1 cellular context compared by ENCODE assay signal in the genomic region with DNA sequence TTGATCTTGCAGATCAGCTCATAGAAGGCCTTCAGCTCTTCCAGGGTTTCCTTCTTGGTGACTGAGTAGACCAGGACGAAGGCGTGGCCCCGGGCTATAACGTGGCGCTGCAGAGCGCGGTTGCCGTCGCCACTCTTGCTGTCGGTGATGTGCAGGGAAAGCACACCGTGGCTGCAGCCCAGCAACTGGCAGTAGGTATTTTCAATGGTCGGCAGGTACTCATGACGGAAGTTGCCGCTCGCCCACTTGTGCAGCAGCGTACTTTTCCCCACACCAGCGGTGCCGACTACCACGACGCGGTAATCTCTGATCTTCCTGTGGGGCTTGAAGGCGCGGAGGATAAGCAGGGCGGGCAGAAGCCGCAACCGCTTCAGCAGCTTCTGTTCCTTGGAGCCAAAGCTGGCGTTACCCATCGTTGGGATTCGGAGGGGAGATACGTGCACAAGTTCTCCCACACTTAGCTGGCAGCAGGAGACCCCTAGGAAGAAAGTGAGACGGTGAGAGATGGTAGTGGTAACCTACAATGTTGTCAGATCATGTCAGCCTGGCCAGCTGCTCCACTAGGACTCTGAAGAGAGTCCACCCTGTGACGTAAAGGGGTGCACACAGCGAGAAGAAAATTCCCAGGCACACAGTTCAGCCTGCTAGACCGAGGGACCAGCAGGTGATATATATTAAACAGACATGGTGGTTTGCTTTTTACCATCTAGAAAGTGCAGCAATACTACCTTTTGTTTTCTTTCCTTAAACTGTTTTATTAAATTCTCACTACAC.
A peak's percentile ranks its signal among the peaks of the same experiment; 100 is the strongest.
TF ChIP-seq lines count a peak whose summit lies in the region.

No MANE protein-coding gene starts in this region.

TF ChIP-seq in K562, 482 proteins besides CTCF, POLR2A, EP300 and RAD21 (continued from another document):
- TF ChIP-seq, protein P1, sequence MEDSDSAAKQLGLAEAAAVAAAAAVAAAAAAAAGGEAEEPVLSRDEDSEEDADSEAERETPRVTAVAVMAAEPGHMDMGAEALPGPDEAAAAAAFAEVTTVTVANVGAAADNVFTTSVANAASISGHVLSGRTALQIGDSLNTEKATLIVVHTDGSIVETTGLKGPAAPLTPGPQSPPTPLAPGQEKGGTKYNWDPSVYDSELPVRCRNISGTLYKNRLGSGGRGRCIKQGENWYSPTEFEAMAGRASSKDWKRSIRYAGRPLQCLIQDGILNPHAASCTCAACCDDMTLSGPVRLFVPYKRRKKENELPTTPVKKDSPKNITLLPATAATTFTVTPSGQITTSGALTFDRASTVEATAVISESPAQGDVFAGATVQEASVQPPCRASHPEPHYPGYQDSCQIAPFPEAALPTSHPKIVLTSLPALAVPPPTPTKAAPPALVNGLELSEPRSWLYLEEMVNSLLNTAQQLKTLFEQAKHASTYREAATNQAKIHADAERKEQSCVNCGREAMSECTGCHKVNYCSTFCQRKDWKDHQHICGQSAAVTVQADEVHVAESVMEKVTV (CRISPR knock-in tag; IDR thresholded peaks at IDR 0.05): no peak
- no peak for TF ChIP-seq NCOR1 (IDR thresholded peaks at IDR 0.05)
- TF ChIP-seq, protein P2, sequence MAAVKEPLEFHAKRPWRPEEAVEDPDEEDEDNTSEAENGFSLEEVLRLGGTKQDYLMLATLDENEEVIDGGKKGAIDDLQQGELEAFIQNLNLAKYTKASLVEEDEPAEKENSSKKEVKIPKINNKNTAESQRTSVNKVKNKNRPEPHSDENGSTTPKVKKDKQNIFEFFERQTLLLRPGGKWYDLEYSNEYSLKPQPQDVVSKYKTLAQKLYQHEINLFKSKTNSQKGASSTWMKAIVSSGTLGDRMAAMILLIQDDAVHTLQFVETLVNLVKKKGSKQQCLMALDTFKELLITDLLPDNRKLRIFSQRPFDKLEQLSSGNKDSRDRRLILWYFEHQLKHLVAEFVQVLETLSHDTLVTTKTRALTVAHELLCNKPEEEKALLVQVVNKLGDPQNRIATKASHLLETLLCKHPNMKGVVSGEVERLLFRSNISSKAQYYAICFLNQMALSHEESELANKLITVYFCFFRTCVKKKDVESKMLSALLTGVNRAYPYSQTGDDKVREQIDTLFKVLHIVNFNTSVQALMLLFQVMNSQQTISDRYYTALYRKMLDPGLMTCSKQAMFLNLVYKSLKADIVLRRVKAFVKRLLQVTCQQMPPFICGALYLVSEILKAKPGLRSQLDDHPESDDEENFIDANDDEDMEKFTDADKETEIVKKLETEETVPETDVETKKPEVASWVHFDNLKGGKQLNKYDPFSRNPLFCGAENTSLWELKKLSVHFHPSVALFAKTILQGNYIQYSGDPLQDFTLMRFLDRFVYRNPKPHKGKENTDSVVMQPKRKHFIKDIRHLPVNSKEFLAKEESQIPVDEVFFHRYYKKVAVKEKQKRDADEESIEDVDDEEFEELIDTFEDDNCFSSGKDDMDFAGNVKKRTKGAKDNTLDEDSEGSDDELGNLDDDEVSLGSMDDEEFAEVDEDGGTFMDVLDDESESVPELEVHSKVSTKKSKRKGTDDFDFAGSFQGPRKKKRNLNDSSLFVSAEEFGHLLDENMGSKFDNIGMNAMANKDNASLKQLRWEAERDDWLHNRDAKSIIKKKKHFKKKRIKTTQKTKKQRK (IDR thresholded peaks at IDR 0.05; ENCODE audit: borderline replicate concordance, low read depth, low read length): no peak
- TF ChIP-seq HDGF (IDR thresholded peaks at IDR 0.05): no peak
- TF ChIP-seq CBFB (CRISPR knock-in tag; IDR thresholded peaks at IDR 0.05): no peak
- TF ChIP-seq, protein P3, sequence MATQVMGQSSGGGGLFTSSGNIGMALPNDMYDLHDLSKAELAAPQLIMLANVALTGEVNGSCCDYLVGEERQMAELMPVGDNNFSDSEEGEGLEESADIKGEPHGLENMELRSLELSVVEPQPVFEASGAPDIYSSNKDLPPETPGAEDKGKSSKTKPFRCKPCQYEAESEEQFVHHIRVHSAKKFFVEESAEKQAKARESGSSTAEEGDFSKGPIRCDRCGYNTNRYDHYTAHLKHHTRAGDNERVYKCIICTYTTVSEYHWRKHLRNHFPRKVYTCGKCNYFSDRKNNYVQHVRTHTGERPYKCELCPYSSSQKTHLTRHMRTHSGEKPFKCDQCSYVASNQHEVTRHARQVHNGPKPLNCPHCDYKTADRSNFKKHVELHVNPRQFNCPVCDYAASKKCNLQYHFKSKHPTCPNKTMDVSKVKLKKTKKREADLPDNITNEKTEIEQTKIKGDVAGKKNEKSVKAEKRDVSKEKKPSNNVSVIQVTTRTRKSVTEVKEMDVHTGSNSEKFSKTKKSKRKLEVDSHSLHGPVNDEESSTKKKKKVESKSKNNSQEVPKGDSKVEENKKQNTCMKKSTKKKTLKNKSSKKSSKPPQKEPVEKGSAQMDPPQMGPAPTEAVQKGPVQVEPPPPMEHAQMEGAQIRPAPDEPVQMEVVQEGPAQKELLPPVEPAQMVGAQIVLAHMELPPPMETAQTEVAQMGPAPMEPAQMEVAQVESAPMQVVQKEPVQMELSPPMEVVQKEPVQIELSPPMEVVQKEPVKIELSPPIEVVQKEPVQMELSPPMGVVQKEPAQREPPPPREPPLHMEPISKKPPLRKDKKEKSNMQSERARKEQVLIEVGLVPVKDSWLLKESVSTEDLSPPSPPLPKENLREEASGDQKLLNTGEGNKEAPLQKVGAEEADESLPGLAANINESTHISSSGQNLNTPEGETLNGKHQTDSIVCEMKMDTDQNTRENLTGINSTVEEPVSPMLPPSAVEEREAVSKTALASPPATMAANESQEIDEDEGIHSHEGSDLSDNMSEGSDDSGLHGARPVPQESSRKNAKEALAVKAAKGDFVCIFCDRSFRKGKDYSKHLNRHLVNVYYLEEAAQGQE (CRISPR knock-in tag; IDR thresholded peaks at IDR 0.05; ENCODE audit: low read depth): no peak
- TF ChIP-seq ZNF133 (CRISPR knock-in tag; IDR thresholded peaks at IDR 0.05): no peak
- no peak for TF ChIP-seq HDAC2 (IDR thresholded peaks at IDR 0.05)
- TF ChIP-seq, protein P4, sequence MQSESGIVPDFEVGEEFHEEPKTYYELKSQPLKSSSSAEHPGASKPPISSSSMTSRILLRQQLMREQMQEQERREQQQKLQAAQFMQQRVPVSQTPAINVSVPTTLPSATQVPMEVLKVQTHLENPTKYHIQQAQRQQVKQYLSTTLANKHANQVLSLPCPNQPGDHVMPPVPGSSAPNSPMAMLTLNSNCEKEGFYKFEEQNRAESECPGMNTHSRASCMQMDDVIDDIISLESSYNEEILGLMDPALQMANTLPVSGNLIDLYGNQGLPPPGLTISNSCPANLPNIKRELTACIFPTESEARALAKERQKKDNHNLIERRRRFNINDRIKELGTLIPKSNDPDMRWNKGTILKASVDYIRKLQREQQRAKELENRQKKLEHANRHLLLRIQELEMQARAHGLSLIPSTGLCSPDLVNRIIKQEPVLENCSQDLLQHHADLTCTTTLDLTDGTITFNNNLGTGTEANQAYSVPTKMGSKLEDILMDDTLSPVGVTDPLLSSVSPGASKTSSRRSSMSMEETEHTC (IDR thresholded peaks at IDR 0.05): no peak
- no peak for TF ChIP-seq MAFF (IDR thresholded peaks at IDR 0.05; ENCODE audit: low read length)
- TF ChIP-seq, protein P5, sequence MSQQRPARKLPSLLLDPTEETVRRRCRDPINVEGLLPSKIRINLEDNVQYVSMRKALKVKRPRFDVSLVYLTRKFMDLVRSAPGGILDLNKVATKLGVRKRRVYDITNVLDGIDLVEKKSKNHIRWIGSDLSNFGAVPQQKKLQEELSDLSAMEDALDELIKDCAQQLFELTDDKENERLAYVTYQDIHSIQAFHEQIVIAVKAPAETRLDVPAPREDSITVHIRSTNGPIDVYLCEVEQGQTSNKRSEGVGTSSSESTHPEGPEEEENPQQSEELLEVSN (IDR thresholded peaks at IDR 0.05; ENCODE audit: borderline replicate concordance in 1 of 2, extremely low read depth in 1 of 2, insufficient read depth in 1 of 2, insufficient read length in 1 of 2, low read depth in 1 of 2, low read length in 1 of 2, poor library complexity in 1 of 2, severe bottlenecking in 1 of 2): peak; percentile 38 to 58
- TF ChIP-seq NR2C1 (IDR thresholded peaks at IDR 0.05): no peak
- TF ChIP-seq NR2C1 (tag; IDR thresholded peaks at IDR 0.05): no peak
- TF ChIP-seq, protein P6, sequence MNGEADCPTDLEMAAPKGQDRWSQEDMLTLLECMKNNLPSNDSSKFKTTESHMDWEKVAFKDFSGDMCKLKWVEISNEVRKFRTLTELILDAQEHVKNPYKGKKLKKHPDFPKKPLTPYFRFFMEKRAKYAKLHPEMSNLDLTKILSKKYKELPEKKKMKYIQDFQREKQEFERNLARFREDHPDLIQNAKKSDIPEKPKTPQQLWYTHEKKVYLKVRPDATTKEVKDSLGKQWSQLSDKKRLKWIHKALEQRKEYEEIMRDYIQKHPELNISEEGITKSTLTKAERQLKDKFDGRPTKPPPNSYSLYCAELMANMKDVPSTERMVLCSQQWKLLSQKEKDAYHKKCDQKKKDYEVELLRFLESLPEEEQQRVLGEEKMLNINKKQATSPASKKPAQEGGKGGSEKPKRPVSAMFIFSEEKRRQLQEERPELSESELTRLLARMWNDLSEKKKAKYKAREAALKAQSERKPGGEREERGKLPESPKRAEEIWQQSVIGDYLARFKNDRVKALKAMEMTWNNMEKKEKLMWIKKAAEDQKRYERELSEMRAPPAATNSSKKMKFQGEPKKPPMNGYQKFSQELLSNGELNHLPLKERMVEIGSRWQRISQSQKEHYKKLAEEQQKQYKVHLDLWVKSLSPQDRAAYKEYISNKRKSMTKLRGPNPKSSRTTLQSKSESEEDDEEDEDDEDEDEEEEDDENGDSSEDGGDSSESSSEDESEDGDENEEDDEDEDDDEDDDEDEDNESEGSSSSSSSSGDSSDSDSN (IDR thresholded peaks at IDR 0.05; ENCODE audit: borderline replicate concordance in 1 of 2, low read depth in 2 of 2, low read length in 2 of 2): 0 out of 4 replicates have a peak, but pooled peaks of 1 of the 2 experiments have one; percentile 47
- no peak for TF ChIP-seq ZNF584 (CRISPR knock-in tag; IDR thresholded peaks at IDR 0.05; ENCODE audit: low read depth)
- TF ChIP-seq, protein P7, sequence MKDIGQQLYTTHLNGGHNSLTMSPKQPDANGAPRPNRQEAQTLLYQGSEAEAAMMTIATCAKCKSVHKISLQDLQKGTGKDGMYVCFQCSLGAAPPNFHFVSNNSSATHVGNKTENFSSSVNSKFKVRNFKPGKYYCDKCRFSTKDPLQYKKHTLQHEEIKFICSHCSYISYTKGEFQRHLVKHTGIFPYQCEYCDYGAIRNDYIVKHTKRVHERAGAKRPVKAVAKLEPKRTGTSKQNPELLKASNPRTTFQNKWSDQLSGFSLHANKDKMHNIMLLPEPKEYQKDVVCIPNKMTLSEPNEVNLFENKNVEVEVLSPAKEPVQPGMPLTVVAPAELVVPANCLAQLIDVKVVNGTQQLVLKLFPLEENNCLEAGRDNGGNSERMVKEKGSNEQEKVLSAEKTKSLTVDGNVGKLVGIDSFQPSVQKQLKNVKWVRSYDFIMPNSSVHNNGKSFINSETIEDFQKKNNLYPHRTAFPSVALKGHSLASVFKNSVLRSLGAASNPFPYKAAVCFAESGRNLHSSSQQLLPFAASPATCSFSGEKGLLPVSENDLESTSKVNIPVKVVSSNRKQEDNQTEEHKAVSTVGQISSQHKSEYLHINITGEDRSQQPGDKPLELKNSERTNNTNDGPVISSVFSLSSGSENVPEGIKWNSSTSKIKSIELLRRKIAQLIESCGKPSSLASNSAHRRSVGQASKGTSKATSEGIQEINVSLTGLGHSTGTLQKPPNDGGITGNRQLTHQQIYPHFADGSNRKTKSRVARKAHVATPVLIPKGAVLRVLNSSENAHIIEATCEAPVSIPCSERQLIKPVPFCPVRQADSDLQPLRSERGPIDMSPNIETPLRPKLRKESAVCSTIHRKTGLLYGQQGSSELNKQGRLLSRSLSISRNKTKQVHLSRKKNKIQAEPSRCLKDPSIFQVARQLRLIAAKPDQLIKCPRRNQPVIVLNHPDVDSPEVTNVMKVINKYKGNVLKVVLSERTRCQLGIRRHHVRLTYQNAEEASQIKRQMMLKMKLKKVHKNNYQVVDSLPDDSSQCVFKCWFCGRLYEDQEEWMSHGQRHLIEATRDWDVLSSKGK (CRISPR knock-in tag; IDR thresholded peaks at IDR 0.05): no peak
- TF ChIP-seq ZNF282 (CRISPR knock-in tag; IDR thresholded peaks at IDR 0.05): no peak
- TF ChIP-seq, protein P8, sequence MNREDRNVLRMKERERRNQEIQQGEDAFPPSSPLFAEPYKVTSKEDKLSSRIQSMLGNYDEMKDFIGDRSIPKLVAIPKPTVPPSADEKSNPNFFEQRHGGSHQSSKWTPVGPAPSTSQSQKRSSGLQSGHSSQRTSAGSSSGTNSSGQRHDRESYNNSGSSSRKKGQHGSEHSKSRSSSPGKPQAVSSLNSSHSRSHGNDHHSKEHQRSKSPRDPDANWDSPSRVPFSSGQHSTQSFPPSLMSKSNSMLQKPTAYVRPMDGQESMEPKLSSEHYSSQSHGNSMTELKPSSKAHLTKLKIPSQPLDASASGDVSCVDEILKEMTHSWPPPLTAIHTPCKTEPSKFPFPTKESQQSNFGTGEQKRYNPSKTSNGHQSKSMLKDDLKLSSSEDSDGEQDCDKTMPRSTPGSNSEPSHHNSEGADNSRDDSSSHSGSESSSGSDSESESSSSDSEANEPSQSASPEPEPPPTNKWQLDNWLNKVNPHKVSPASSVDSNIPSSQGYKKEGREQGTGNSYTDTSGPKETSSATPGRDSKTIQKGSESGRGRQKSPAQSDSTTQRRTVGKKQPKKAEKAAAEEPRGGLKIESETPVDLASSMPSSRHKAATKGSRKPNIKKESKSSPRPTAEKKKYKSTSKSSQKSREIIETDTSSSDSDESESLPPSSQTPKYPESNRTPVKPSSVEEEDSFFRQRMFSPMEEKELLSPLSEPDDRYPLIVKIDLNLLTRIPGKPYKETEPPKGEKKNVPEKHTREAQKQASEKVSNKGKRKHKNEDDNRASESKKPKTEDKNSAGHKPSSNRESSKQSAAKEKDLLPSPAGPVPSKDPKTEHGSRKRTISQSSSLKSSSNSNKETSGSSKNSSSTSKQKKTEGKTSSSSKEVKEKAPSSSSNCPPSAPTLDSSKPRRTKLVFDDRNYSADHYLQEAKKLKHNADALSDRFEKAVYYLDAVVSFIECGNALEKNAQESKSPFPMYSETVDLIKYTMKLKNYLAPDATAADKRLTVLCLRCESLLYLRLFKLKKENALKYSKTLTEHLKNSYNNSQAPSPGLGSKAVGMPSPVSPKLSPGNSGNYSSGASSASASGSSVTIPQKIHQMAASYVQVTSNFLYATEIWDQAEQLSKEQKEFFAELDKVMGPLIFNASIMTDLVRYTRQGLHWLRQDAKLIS (CRISPR knock-in tag; IDR thresholded peaks at IDR 0.05): no peak
- no peak for TF ChIP-seq KAT2B (IDR thresholded peaks at IDR 0.05; ENCODE audit: low read depth, low read length)
- TF ChIP-seq, protein P9, sequence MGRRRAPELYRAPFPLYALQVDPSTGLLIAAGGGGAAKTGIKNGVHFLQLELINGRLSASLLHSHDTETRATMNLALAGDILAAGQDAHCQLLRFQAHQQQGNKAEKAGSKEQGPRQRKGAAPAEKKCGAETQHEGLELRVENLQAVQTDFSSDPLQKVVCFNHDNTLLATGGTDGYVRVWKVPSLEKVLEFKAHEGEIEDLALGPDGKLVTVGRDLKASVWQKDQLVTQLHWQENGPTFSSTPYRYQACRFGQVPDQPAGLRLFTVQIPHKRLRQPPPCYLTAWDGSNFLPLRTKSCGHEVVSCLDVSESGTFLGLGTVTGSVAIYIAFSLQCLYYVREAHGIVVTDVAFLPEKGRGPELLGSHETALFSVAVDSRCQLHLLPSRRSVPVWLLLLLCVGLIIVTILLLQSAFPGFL (CRISPR knock-in tag; IDR thresholded peaks at IDR 0.05): no peak
- TF ChIP-seq ZNF408 (CRISPR knock-in tag; IDR thresholded peaks at IDR 0.05; ENCODE audit: low read depth): no peak
- TF ChIP-seq ZNF311 (CRISPR knock-in tag; IDR thresholded peaks at IDR 0.05): no peak
- no peak for TF ChIP-seq ZNF124 (CRISPR knock-in tag; IDR thresholded peaks at IDR 0.05)
- TF ChIP-seq MTA2 (IDR thresholded peaks at IDR 0.05; ENCODE audit: low read depth): no peak
- no peak for TF ChIP-seq MYNN (IDR thresholded peaks at IDR 0.05)
- no peak for TF ChIP-seq MYNN (CRISPR knock-in tag; IDR thresholded peaks at IDR 0.05)
